12 cellular contexts compared by ENCODE assay signal in the genomic region with DNA sequence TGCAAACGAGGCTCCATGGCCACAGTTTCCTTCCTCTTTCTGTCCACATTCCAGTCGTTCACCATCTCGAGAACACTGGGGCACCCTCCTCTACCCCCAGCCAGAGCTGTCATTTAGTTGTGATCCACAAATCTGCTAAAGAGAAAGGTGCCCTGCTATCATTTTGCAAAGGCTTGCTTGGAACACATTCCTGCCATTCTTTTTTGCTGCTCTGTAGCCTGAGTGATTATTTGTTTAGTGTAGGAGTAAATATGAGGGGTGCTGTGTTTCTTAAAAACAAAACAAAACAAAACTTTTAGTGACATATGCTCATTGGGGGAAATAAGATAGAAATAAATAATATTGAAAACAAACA.
DNase-seq lines count a peak whose midpoint lies in the region; ATAC-seq, FAIRE-seq and TF ChIP-seq lines count a peak whose summit lies in the region.
"Had no signal": no experiment of that assay in that cellular context is flagged by ENCODE, and none has a peak within 500 bp of the region (broad histone marks: within the 10 kb centered on the region; RNA-seq: fewer than 3 reads in every experiment).

No MANE protein-coding gene starts in this region.

- H3K27ac ChIP-seq in CD4-positive, alpha-beta memory T cell (ENCODE audit: low read depth, low read length), result no peak overlapping the region
- H3K27ac ChIP-seq in OCI-LY3 (ENCODE audit: low read length), result no peak overlapping the region
- H3K27ac ChIP-seq: ascending aorta had no signal

- ATAC-seq in effector memory CD8-positive, alpha-beta T cell (replicated peaks), result no peak
- no peak for ATAC-seq in GM19467 (IDR thresholded peaks at IDR 0.05; ENCODE audit: unreplicated experiment)

- no peaks in the 10 kb centered on the region for H3K79me2 ChIP-seq in OCI-LY3 (ENCODE audit: low read length)

- TF ChIP-seq CTCF in OCI-LY3 (IDR thresholded peaks at IDR 0.05; ENCODE audit: low read depth, low read length), result no peak
- TF ChIP-seq CTCF in neural crest cell (conservative IDR thresholded peaks at IDR 0.05), result no peak

- intact Hi-C loops in CD4-positive, alpha-beta memory T cell (cut with micrococcal nuclease), result no loop called here

- H3K4me1 Mint-ChIP-seq in CD4-positive, alpha-beta memory T cell, result peaks cover 37 to 79% (median 59%) of the 10 kb centered on the region in 4 donors
- peaks cover 23 to 29% of the 10 kb centered on the region in 2 donors for H3K4me1 Mint-ChIP-seq in effector memory CD8-positive, alpha-beta T cell (ENCODE audit: low read depth in 2 of 2)
- H3K4me1 Mint-ChIP-seq in neural crest cell, result peaks cover 50% of the 10 kb centered on the region

- peaks cover 5 to 7% of the 10 kb centered on the region in 2 donors for H3K36me3 Mint-ChIP-seq in CD4-positive, alpha-beta memory T cell
- H3K36me3 Mint-ChIP-seq in effector memory CD8-positive, alpha-beta T cell (ENCODE audit: insufficient read depth), result no peaks in the 10 kb centered on the region
- no peaks in the 10 kb centered on the region for H3K36me3 Mint-ChIP-seq in neural crest cell (ENCODE audit: low read depth)

- peaks cover 41% of the 10 kb centered on the region for H3K4me1 ChIP-seq in CD4-positive, alpha-beta memory T cell (ENCODE audit: insufficient read depth, low read length)
- H3K4me1 ChIP-seq in OCI-LY3 (ENCODE audit: low read length), result peaks cover 42% of the 10 kb centered on the region

- no peak overlapping the region for H2AFZ ChIP-seq in OCI-LY3 (ENCODE audit: low read depth, low read length)

- H3K27me3 ChIP-seq in CD4-positive, alpha-beta memory T cell (ENCODE audit: insufficient read depth, low read length), result no peaks in the 10 kb centered on the region
- peaks cover 25% of the 10 kb centered on the region for H3K27me3 ChIP-seq in OCI-LY3 (ENCODE audit: low read depth, low read length)
- H3K27me3 ChIP-seq: ascending aorta had no signal

- H3K36me3 ChIP-seq in CD4-positive, alpha-beta memory T cell (ENCODE audit: insufficient read depth, low read length), result no peaks in the 10 kb centered on the region
- no peaks in the 10 kb centered on the region for H3K36me3 ChIP-seq in OCI-LY3 (replicated peaks; ENCODE audit: low read depth, low read length)
- H3K36me3 ChIP-seq: ascending aorta had no signal

- peak overlapping the region in 4 of 8 donors; percentile 11 to 72 (median 22) for H3K4me3 Mint-ChIP-seq in CD4-positive, alpha-beta memory T cell
- H3K4me3 Mint-ChIP-seq in effector memory CD8-positive, alpha-beta T cell, result peak overlapping the region; percentile 6 to 46
- H3K4me3 Mint-ChIP-seq in neural crest cell, result no peak overlapping the region

- no peaks in the 10 kb centered on the region for H3K27me3 Mint-ChIP-seq in CD4-positive, alpha-beta memory T cell
- H3K27me3 Mint-ChIP-seq in effector memory CD8-positive, alpha-beta T cell, result no peaks in the 10 kb centered on the region
- H3K27me3 Mint-ChIP-seq in neural crest cell (ENCODE audit: low read depth), result no peaks in the 10 kb centered on the region

- in situ Hi-C loops in KBM-7 (cut with MboI; ENCODE audit: low pct_unique_long_range_greater_than_20kb, low sequenced_read_pairs), result no loop called here

- FAIRE-seq in RCC 7860 (lab: Jason Lieb, UNC), result no peak
- FAIRE-seq: GM18507 had no signal

- DNase-seq in CD4-positive, alpha-beta memory T cell, result no peak
- DNase-seq in effector memory CD8-positive, alpha-beta T cell, result no peak
- DNase-seq in neural crest cell (ENCODE audit: low read depth, low spot score), result no peak
- DNase-seq in superior temporal gyrus (ENCODE audit: extremely low spot score), result no peak
- no peak for DNase-seq in RCC 7860 (ENCODE audit: low spot score)
- DNase-seq in KBM-7, result no peak
- DNase-seq: NCI-H1105 treated with DMSO at 0.1 percent for 48 hours; stimulated activated CD4-positive, alpha-beta T cell treated with anti-CD3 and anti-CD28 coated beads, Interleukin-4, amount 100 ng/mL, for 24 hours had no signal

- H3K9me3 Mint-ChIP-seq in CD4-positive, alpha-beta memory T cell, result no peaks in the 10 kb centered on the region
- no peaks in the 10 kb centered on the region for H3K9me3 Mint-ChIP-seq in effector memory CD8-positive, alpha-beta T cell
- H3K9me3 Mint-ChIP-seq in neural crest cell, result no peaks in the 10 kb centered on the region

- H4K20me1 ChIP-seq in OCI-LY3 (ENCODE audit: insufficient read depth, low read length), result no peaks in the 10 kb centered on the region

- CTCF ChIA-PET in CD4-positive, alpha-beta memory T cell (lab: Charles Lee; ENCODE audit: partially characterized antibody), result interaction anchor here (0.5 kb wide), 1 partner anchor 288 kb away, joined by 3 read pairs; no protein-coding TSS in a partner anchor

- no peak overlapping the region for H3K4me3 ChIP-seq in CD4-positive, alpha-beta memory T cell (ENCODE audit: low read length in 2 of 2)
- 0 out of 2 replicates have a peak overlapping the region, but pooled peaks have one; percentile 6 for H3K4me3 ChIP-seq in OCI-LY3 (ENCODE audit: low read length)
- H3K4me3 ChIP-seq: ascending aorta had no signal

- H3K9me3 ChIP-seq in CD4-positive, alpha-beta memory T cell (ENCODE audit: control insufficient read depth in 1 of 2, low read length in 2 of 2), result no peaks in the 10 kb centered on the region
- no peaks in the 10 kb centered on the region for H3K9me3 ChIP-seq in OCI-LY3 (ENCODE audit: insufficient read depth, low read length)
- H3K9me3 ChIP-seq: ascending aorta had no signal

- no peak overlapping the region for H3K9ac ChIP-seq in OCI-LY3 (ENCODE audit: low read length)

- peak overlapping the region in 4 of 7 donors; percentile 44 to 67 (median 50) for H3K27ac Mint-ChIP-seq in CD4-positive, alpha-beta memory T cell
- H3K27ac Mint-ChIP-seq in effector memory CD8-positive, alpha-beta T cell, result peak overlapping the region in 1 of 2 donors; percentile 79
- peak overlapping the region; percentile 54 for H3K27ac Mint-ChIP-seq in neural crest cell (ENCODE audit: unreplicated experiment)

- POLR2A ChIA-PET in CD4-positive, alpha-beta memory T cell (lab: Charles Lee; ENCODE audit: partially characterized antibody), result no interaction called here

- peak overlapping the region; percentile 53 for H3K4me2 ChIP-seq in OCI-LY3 (ENCODE audit: low read length)
